ENCODE assay signal across 9 cellular contexts in the genomic region with DNA sequence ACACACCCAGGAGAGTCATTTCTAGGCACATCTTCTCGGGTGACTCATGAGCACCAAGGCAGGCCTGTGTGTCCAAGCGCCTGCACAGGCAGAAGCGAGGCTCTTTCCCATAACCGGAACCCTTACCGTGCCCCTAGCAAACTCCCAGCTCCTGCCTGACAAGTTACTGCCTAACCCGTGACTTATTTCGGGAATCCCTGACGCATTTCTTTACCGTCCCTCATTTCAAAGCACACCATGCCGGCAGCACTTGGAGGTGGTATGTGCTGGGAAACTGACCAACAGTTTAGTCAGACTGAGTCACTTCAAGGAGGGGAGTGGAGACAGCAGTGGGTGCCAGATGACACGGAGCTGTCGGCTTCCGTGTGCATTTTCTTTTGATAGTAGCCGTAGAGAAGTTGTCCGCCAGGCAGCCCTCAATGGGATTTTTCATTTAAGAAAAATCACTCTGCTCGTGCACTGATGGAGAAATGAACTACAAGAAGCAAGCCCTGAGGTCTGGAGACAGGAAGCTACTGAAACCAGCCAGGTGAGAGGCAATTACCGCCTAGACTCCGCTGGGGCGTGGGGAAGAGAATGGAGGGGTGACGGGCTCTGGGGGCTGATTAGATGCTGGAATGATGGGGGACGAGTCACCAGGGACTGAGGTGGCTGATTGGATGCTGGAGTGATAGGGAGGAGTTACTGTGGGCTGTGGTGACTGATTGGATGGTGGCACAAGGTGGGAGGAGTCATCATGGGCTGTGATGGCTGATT. TPM values are rescaled to one million over a fixed set of nuclear protein-coding genes. Genes with fewer than 3 reads are reported as not detected.
A peak's percentile ranks its signal among the peaks of the same experiment; 100 is the strongest.
DNase-seq lines count a peak whose midpoint lies in the region; ATAC-seq, FAIRE-seq and TF ChIP-seq lines count a peak whose summit lies in the region.
"Had no signal": no experiment of that assay in that cellular context is flagged by ENCODE, and none has a peak within 500 bp of the region (broad histone marks: within the 10 kb centered on the region; RNA-seq: fewer than 3 reads in every experiment).

No MANE protein-coding gene starts in this region.

- H2AFZ ChIP-seq in HepG2 (ENCODE audit: low read length): no peak overlapping the region
- H2AFZ ChIP-seq in mammary epithelial cell (ENCODE audit: low read depth, low read length): peak overlapping the region; percentile 70

- H3K4me2 ChIP-seq in HepG2 (ENCODE audit: low read depth, low read length) (0 out of 2 replicates have a peak overlapping the region, but pooled peaks have one; percentile 7), mammary epithelial cell (ENCODE audit: insufficient read depth, low read depth, low read length) (peak overlapping the region; percentile 76)

- peaks cover 4% of the 10 kb centered on the region in 2 donors for H3K4me1 Mint-ChIP-seq in effector memory CD8-positive, alpha-beta T cell (ENCODE audit: low read depth in 2 of 2)

- TF ChIP-seq POLR2A in HepG2 (IDR thresholded peaks at IDR 0.05; ENCODE audit: insufficient read depth in 1 of 2, low read depth in 2 of 2, low read length in 2 of 2): no peak
- TF ChIP-seq POLR2A in right lobe of liver (IDR thresholded peaks at IDR 0.05): no peak

- no peaks in the 10 kb centered on the region for H3K79me2 ChIP-seq in HepG2 (ENCODE audit: insufficient read depth, low read length)
- H3K79me2 ChIP-seq in mammary epithelial cell (ENCODE audit: insufficient read depth, low read length): no peaks in the 10 kb centered on the region

- TF ChIP-seq EP300 in HepG2 (IDR thresholded peaks at IDR 0.05; ENCODE audit: low read depth in 2 of 2, low read length in 2 of 2) (no peak), HepG2 (CRISPR knock-in tag; IDR thresholded peaks at IDR 0.05; ENCODE audit: borderline replicate concordance) (no peak)

- H3K4me3 ChIP-seq in HepG2 (replicated peaks in 1 of 3; ENCODE audit: insufficient read depth in 1 of 3, low read depth in 2 of 3, low read length in 3 of 3) (no peak overlapping the region), right lobe of liver (no peak overlapping the region), mammary epithelial cell (replicated peaks in 1 of 3; ENCODE audit: insufficient read depth in 1 of 3, low read depth in 2 of 3, low read length in 3 of 3) (peak overlapping the region in 2 of 3 experiments; percentile 32 to 38), aorta (ENCODE audit: low read length in 2 of 2) (no peak overlapping the region)

- dilution Hi-C loops in mammary epithelial cell (cut with HindIII; ENCODE audit: low sequenced_read_pairs): no loop called here

- peaks cover 13 to 16% of the 10 kb centered on the region in 2 donors for H3K27me3 Mint-ChIP-seq in effector memory CD8-positive, alpha-beta T cell

- no peaks in the 10 kb centered on the region for H3K36me3 ChIP-seq in HepG2 (replicated peaks in 1 of 2; ENCODE audit: control insufficient read depth in 1 of 2, insufficient read depth in 2 of 2, low read length in 2 of 2)
- H3K36me3 ChIP-seq in right lobe of liver: no peaks in the 10 kb centered on the region
- no peaks in the 10 kb centered on the region for H3K36me3 ChIP-seq in mammary epithelial cell (ENCODE audit: insufficient read depth, low read length)
- no peaks in the 10 kb centered on the region for H3K36me3 ChIP-seq in aorta (ENCODE audit: control insufficient read depth in 1 of 2, insufficient read depth in 2 of 2, low read length in 1 of 2)

- H3K27ac ChIP-seq in HepG2 (ENCODE audit: extremely low read length, insufficient read depth, low read length) (no peak overlapping the region), right lobe of liver (no peak overlapping the region), mammary epithelial cell (ENCODE audit: insufficient read depth, low read depth, low read length) (peak overlapping the region; percentile 93), aorta (ENCODE audit: low read depth in 1 of 2, low read length in 2 of 2) (peak overlapping the region; percentile 49 to 83)
- H3K27ac ChIP-seq: C4-2B had no signal

- no peak for TF ChIP-seq RAD21 in HepG2 (CRISPR knock-in tag; IDR thresholded peaks at IDR 0.05)

- 20% methylated on average over 19 of the region's 21 CpGs for WGBS in HepG2 (ENCODE audit: low lambda C conversion rate)
- WGBS in right lobe of liver (ENCODE audit: insufficient coverage, low coverage, low lambda C conversion rate, missing lambda C conversion rate): 80% methylated on average over 14 of the region's 21 CpGs
- 7% methylated on average over 21 of the region's 21 CpGs for WGBS in mammary epithelial cell (ENCODE audit: low coverage, missing lambda C conversion rate)
- WGBS in aorta, 2 donors: 11 to 14% methylated on average over 21 of the region's 21 CpGs

- POLR2A ChIA-PET in HepG2 (lab: Yijun Ruan, JAX): no interaction called here

- BruUV-seq in HepG2 (replicated peaks; lab: Mats Ljungman, UMichigan) (no TSS peak), mammary epithelial cell (replicated peaks; lab: Mats Ljungman, UMichigan) (TSS peak; percentile 92)

- H3K9me3 ChIP-seq in HepG2 (ENCODE audit: low read length): no peaks in the 10 kb centered on the region
- no peaks in the 10 kb centered on the region for H3K9me3 ChIP-seq in right lobe of liver
- no peaks in the 10 kb centered on the region for H3K9me3 ChIP-seq in mammary epithelial cell (replicated peaks; ENCODE audit: insufficient read depth, low read length)
- H3K9me3 ChIP-seq in aorta (ENCODE audit: control insufficient read depth, low read length): no peaks in the 10 kb centered on the region

- H3K9ac ChIP-seq in HepG2 (ENCODE audit: insufficient read depth, low read depth, low read length): no peak overlapping the region
- peak overlapping the region; percentile 76 for H3K9ac ChIP-seq in mammary epithelial cell (ENCODE audit: insufficient read depth, low read length)

- H3K27ac Mint-ChIP-seq in effector memory CD8-positive, alpha-beta T cell: no peak overlapping the region

- FAIRE-seq in HepG2 (lab: Jason Lieb, UNC): no peak

- in situ Hi-C loops in HepG2 (cut with HindIII; ENCODE audit: extremely low pct_ligation_motif_present, low pct_unique_long_range_greater_than_20kb) (no loop called here), mammary epithelial cell (cut with MboI; ENCODE audit: low sequenced_read_pairs in 2 of 2) (no loop called here)

- intact Hi-C loops in HepG2 (cut with micrococcal nuclease; ENCODE audit: unreplicated experiment) (no loop called here), right lobe of liver (cut with DNase I) (no loop called here), mammary epithelial cell (cut with micrococcal nuclease) (loop anchor here (1.0 to 10.0 kb wide), 4 partner anchors 40 to 638 kb away; no protein-coding TSS in a partner anchor), left colon (cut with DNase I, micrococcal nuclease) (no loop called here), aorta (cut with DNase I) (no loop called here)

- ATAC-seq in HepG2 (peak; percentile 27; the same call in 2 of the 3 replicates), right lobe of liver (no peak), left colon (no peak), aorta (ENCODE audit: low FRiP score) (peak; percentile 87)
- ATAC-seq in effector memory CD8-positive, alpha-beta T cell (replicated peaks): no peak

- no peaks in the 10 kb centered on the region for H3K9me3 Mint-ChIP-seq in effector memory CD8-positive, alpha-beta T cell

- H3K4me1 ChIP-seq in HepG2 (ENCODE audit: insufficient read depth, low read length): no peaks in the 10 kb centered on the region
- no peaks in the 10 kb centered on the region for H3K4me1 ChIP-seq in right lobe of liver
- H3K4me1 ChIP-seq in mammary epithelial cell (ENCODE audit: insufficient read depth, low read length): peaks cover 26% of the 10 kb centered on the region
- H3K4me1 ChIP-seq in aorta (ENCODE audit: control insufficient read depth in 1 of 2, insufficient read depth in 2 of 2, low read length in 2 of 2): peaks cover 0 to 3% of the 10 kb centered on the region in 2 donors

- no peak overlapping the region for H3K4me3 Mint-ChIP-seq in effector memory CD8-positive, alpha-beta T cell

- TF ChIP-seq CTCF in HepG2 (CRISPR knock-in tag; IDR thresholded peaks at IDR 0.05) (no peak), right lobe of liver (IDR thresholded peaks at IDR 0.05) (no peak), mammary epithelial cell (conservative IDR thresholded peaks at IDR 0.05 in 1 of 2, IDR thresholded peaks at IDR 0.05 in 1 of 2; ENCODE audit: extremely low read depth in 1 of 2, insufficient read depth in 1 of 2, low read depth in 1 of 2, low read length in 2 of 2) (no peak)

- peak; percentile 40 for DNase-seq in HepG2 (ENCODE audit: low spot score)
- no peak for DNase-seq in right lobe of liver
- DNase-seq in mammary epithelial cell: peak; percentile 100
- peak; percentile 16 to 47 for DNase-seq in left colon
- peak; percentile 88 to 91 for DNase-seq in aorta
- DNase-seq in D341Med (ENCODE audit: low spot score): no peak
- no peak for DNase-seq in effector memory CD8-positive, alpha-beta T cell
- no peak for DNase-seq in activated CD4-positive, alpha-beta T cell treated with anti-CD3 and anti-CD28 coated beads, Interleukin-2, amount 50 U/mL, for 1 hour

- H3K36me3 Mint-ChIP-seq in effector memory CD8-positive, alpha-beta T cell (ENCODE audit: insufficient read depth): peaks cover 5% of the 10 kb centered on the region

- peaks cover 0 to 22% of the 10 kb centered on the region in 2 experiments; a peak in 2 of 5 replicates for H3K27me3 ChIP-seq in HepG2 (ENCODE audit: control insufficient read depth in 1 of 2, insufficient read depth in 2 of 2, low read length in 2 of 2)
- no peaks in the 10 kb centered on the region for H3K27me3 ChIP-seq in right lobe of liver
- H3K27me3 ChIP-seq in mammary epithelial cell (ENCODE audit: insufficient read depth, low read length): no peaks in the 10 kb centered on the region
- H3K27me3 ChIP-seq in aorta (ENCODE audit: control insufficient read depth in 1 of 2, insufficient read depth in 2 of 2, low read length in 1 of 2): no peaks in the 10 kb centered on the region

- H4K20me1 ChIP-seq in HepG2 (ENCODE audit: insufficient read depth, low read length) (no peaks in the 10 kb centered on the region), mammary epithelial cell (ENCODE audit: insufficient read depth, low read length) (no peaks in the 10 kb centered on the region)

- CTCF ChIA-PET in HepG2 (lab: Yijun Ruan, JAX; ENCODE audit: low intra/inter-chr PET ratio, low total read pairs): no interaction called here
- CTCF ChIA-PET in mammary epithelial cell (lab: Charles Lee; ENCODE audit: low non-redundant PET): interaction anchor here (0.5 kb wide), 1 partner anchor 19 kb away, joined by 3 read pairs; no protein-coding TSS in a partner anchor

RNA-seq across cellular contexts. Expression of gene HRH1, which starts 17.2 kb away (rescaled TPM):
- not detected in 2 replicates for total RNA-seq in HepG2 (2016; rRNA removed; fragmentation: Illumina TruSeq; extraction: Trizol)
- total RNA-seq in HepG2 (2016; cell fraction: cytosol; rRNA removed; fragmentation: Illumina TruSeq; extraction: Trizol; ENCODE audit: low read depth): not detected in 2 replicates
- not detected in 2 replicates for total RNA-seq in HepG2 (2016; cell fraction: insoluble cytoplasmic fraction; rRNA removed; fragmentation: Illumina TruSeq; extraction: Trizol)
- total RNA-seq in HepG2 (2016; cell fraction: membrane; rRNA removed; fragmentation: Illumina TruSeq; extraction: Trizol): not detected in 2 replicates
- not detected in 2 replicates for total RNA-seq in HepG2 (2016; cell fraction: nucleus; rRNA removed; fragmentation: Illumina TruSeq; extraction: Trizol)
- polyA plus RNA-seq in HepG2 (2011; rRNA removed): not detected in 2 replicates
- polyA plus RNA-seq in HepG2 (2011; cell fraction: cytosol; rRNA removed): 0.04 TPM in 1 of 2 replicates, not detected in the other
- polyA plus RNA-seq in HepG2 (2011; cell fraction: nucleus; rRNA removed): not detected in 2 replicates
- polyA plus RNA-seq in HepG2 (2012): not detected in 2 replicates
- not detected in 2 replicates for polyA plus RNA-seq in HepG2 (2016; cell fraction: cytosol; fragmentation: Illumina TruSeq; extraction: Trizol; ENCODE audit: low read depth)
- polyA plus RNA-seq in HepG2 (2016; cell fraction: insoluble cytoplasmic fraction; fragmentation: Illumina TruSeq; extraction: Trizol; ENCODE audit: low read depth): not detected in 2 replicates
- not detected in 2 replicates for polyA plus RNA-seq in HepG2 (2016; cell fraction: membrane; fragmentation: Illumina TruSeq; extraction: Trizol; ENCODE audit: low read depth)
- polyA plus RNA-seq in HepG2 (2016; cell fraction: nucleus; fragmentation: Illumina TruSeq; extraction: Trizol; ENCODE audit: insufficient read depth, low read depth): not detected in 2 replicates
- polyA minus RNA-seq in HepG2 (2011; rRNA and poly(A)+ RNA removed; ENCODE audit: low replicate concordance): 26.1 TPM in 1 of 2 replicates, not detected in the other
- not detected in 2 replicates for polyA minus RNA-seq in HepG2 (2011; cell fraction: cytosol; rRNA and poly(A)+ RNA removed)
- polyA minus RNA-seq in HepG2 (2011; cell fraction: nucleus; rRNA and poly(A)+ RNA removed): not detected in 2 replicates
- under 1 TPM in 4 of 6 experiments, not detected in 2; 0.14 to 0.66 (median 0.41) TPM for total RNA-seq in right lobe of liver
- total RNA-seq in mammary epithelial cell: under 1 TPM; 0.28 to 0.33 TPM
- polyA plus RNA-seq in mammary epithelial cell: 2.2 TPM
- polyA minus RNA-seq in mammary epithelial cell: 10.2 TPM
- 10 to 100 TPM in 1 of 2 donors, 1 to 10 TPM in 1; 7.9 to 13.8 TPM for total RNA-seq in left colon
- 10 to 100 TPM; 22.4 to 45.1 TPM for total RNA-seq in aorta
- polyA plus RNA-seq in aorta: 1 to 10 TPM; 3.9 to 4.4 TPM

Comparison
In these comparisons a context has a peak if more than half of its experiments do, and no peak if none do; other contexts are left out.
1. ATAC-seq: peak in HepG2 (single experiment) and aorta (single experiment); none in right lobe of liver (0 of 4), left colon (single experiment) and effector memory CD8-positive, alpha-beta T cell (single experiment).
2. DNase-seq: peak in HepG2 (single experiment), mammary epithelial cell (single experiment), left colon (2 of 2) and aorta (2 of 2); none in right lobe of liver (0 of 3), D341Med (single experiment), effector memory CD8-positive, alpha-beta T cell (0 of 3) and activated CD4-positive, alpha-beta T cell treated with anti-CD3 and anti-CD28 coated beads, Interleukin-2, amount 50 U/mL, for 1 hour (single experiment).
3. H3K27ac ChIP-seq: peak in mammary epithelial cell (single experiment) and aorta (2 of 2); none in HepG2 (single experiment) and right lobe of liver (0 of 3).
4. H3K4me3 ChIP-seq: peak in mammary epithelial cell (2 of 3); none in HepG2 (0 of 3), right lobe of liver (0 of 3) and aorta (0 of 2).
5. RNA of gene HRH1, which starts 17.2 kb away (total RNA-seq): 22.4 to 45.1 TPM in aorta and 7.9 to 13.8 TPM in left colon; 0.14 to 0.66 TPM in right lobe of liver, 0.28 to 0.33 TPM in mammary epithelial cell and not detected in HepG2; every median in the first group is over 4 times any median in the second.